In the genomic region with DNA sequence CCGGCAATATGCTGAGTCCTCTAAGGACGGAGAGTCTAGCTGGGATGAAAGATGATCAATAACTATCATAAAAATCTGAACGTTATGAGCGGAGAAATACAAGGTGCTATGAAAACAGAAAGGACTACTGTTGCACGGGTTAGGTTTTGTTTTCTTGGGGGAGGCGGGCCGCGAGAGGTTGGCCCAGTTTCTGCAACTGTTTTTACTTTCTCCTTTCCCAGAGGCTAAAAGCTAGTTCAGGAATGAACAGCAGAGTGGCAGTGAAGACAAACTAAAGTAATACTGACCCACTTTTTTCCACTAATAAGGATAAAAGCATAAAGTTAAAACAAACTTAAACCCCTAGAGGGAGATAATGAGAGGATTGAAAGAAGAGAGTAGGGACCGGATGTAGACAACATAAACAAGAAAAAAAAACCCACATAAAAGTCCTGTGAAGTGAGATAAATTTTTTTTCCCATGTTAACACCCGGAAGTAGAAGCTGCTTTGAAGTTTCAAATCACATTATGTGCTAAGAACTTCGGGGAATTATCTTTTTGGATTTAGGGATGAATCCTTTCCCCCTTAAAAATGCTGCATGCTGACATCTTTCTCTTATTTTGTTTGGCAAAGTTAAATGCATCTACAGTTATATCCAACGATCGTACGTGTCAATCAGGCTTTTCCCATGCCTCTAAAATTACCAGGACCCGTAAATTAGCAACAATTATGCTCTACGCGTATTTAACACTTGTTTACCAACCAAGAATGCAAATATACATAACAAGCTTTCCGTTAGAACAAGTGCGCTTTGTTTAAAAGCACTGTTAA, we compare ENCODE assay signal across 1 cellular context.
TF ChIP-seq lines count a peak whose summit lies in the region.

No MANE protein-coding gene starts in this region.

TF ChIP-seq in HepG2, 621 proteins besides CTCF, POLR2A, EP300 and RAD21 (continued from another document):
- no peak for TF ChIP-seq ZNF549 (CRISPR knock-in tag; IDR thresholded peaks at IDR 0.05)
- TF ChIP-seq REL (CRISPR knock-in tag; conservative IDR thresholded peaks at IDR 0.05) = no peak
- no peak for TF ChIP-seq SNAI1 (CRISPR knock-in tag; IDR thresholded peaks at IDR 0.05; ENCODE audit: borderline replicate concordance)
- TF ChIP-seq ZNF761 (CRISPR knock-in tag; conservative IDR thresholded peaks at IDR 0.05) = no peak
- no peak for TF ChIP-seq SUZ12 (IDR thresholded peaks at IDR 0.05; ENCODE audit: low read depth, low read length)
- TF ChIP-seq ZNF644 (CRISPR knock-in tag; IDR thresholded peaks at IDR 0.05; ENCODE audit: low read depth) = no peak
- TF ChIP-seq, protein P1, sequence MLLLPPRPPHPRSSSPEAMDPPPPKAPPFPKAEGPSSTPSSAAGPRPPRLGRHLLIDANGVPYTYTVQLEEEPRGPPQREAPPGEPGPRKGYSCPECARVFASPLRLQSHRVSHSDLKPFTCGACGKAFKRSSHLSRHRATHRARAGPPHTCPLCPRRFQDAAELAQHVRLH (CRISPR knock-in tag; IDR thresholded peaks at IDR 0.05; ENCODE audit: borderline replicate concordance, low read depth) = no peak
- TF ChIP-seq, protein P2, sequence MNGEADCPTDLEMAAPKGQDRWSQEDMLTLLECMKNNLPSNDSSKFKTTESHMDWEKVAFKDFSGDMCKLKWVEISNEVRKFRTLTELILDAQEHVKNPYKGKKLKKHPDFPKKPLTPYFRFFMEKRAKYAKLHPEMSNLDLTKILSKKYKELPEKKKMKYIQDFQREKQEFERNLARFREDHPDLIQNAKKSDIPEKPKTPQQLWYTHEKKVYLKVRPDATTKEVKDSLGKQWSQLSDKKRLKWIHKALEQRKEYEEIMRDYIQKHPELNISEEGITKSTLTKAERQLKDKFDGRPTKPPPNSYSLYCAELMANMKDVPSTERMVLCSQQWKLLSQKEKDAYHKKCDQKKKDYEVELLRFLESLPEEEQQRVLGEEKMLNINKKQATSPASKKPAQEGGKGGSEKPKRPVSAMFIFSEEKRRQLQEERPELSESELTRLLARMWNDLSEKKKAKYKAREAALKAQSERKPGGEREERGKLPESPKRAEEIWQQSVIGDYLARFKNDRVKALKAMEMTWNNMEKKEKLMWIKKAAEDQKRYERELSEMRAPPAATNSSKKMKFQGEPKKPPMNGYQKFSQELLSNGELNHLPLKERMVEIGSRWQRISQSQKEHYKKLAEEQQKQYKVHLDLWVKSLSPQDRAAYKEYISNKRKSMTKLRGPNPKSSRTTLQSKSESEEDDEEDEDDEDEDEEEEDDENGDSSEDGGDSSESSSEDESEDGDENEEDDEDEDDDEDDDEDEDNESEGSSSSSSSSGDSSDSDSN (CRISPR knock-in tag; IDR thresholded peaks at IDR 0.05) = no peak
- TF ChIP-seq ETV5 (CRISPR knock-in tag; IDR thresholded peaks at IDR 0.05; ENCODE audit: borderline replicate concordance) = peak; percentile 28; the same call in 1 of the 2 replicates
- no peak for TF ChIP-seq ZNF296 (CRISPR knock-in tag; conservative IDR thresholded peaks at IDR 0.05)
- TF ChIP-seq ZFP90 (CRISPR knock-in tag; IDR thresholded peaks at IDR 0.05; ENCODE audit: borderline replicate concordance) = no peak
- TF ChIP-seq ZNF776 (CRISPR knock-in tag; IDR thresholded peaks at IDR 0.05) = no peak
- no peak for TF ChIP-seq ZNF34 (CRISPR knock-in tag; IDR thresholded peaks at IDR 0.05; ENCODE audit: borderline replicate concordance)
- no peak for TF ChIP-seq ZFP36L1 (CRISPR knock-in tag; IDR thresholded peaks at IDR 0.05)
- TF ChIP-seq SMC3 (IDR thresholded peaks at IDR 0.05; ENCODE audit: low read length) = no peak
- TF ChIP-seq GFI1 (CRISPR knock-in tag; IDR thresholded peaks at IDR 0.05; ENCODE audit: borderline replicate concordance) = peak; percentile 35; the same call in 1 of the 2 replicates
- peak; percentile 30; the same call in 1 of the 2 replicates for TF ChIP-seq GABPB1 (CRISPR knock-in tag; IDR thresholded peaks at IDR 0.05)
- no peak for TF ChIP-seq ZNF713 (CRISPR knock-in tag; IDR thresholded peaks at IDR 0.05)
- no peak for TF ChIP-seq KAT2B (IDR thresholded peaks at IDR 0.05; ENCODE audit: borderline replicate concordance, low read depth, low read length)
- TF ChIP-seq ATF7 (IDR thresholded peaks at IDR 0.05) = no peak
- TF ChIP-seq ATF7 (CRISPR knock-in tag; IDR thresholded peaks at IDR 0.05) = no peak
- TF ChIP-seq ZNF205 (CRISPR knock-in tag; IDR thresholded peaks at IDR 0.05) = no peak
- no peak for TF ChIP-seq KLF15 (CRISPR knock-in tag; IDR thresholded peaks at IDR 0.05; ENCODE audit: borderline replicate concordance)
- no peak for TF ChIP-seq ZNF772 (CRISPR knock-in tag; IDR thresholded peaks at IDR 0.05)
- 0 out of 2 replicates have a peak, but pooled peaks have one; percentile 32 for TF ChIP-seq DNMT3B (CRISPR knock-in tag; conservative IDR thresholded peaks at IDR 0.05)
- no peak for TF ChIP-seq ETV6 (CRISPR knock-in tag; conservative IDR thresholded peaks at IDR 0.05)
- TF ChIP-seq ZNF562 (CRISPR knock-in tag; IDR thresholded peaks at IDR 0.05; ENCODE audit: borderline replicate concordance) = no peak
- no peak for TF ChIP-seq SP5 (CRISPR knock-in tag; IDR thresholded peaks at IDR 0.05; ENCODE audit: borderline replicate concordance, low read depth)
- TF ChIP-seq, protein P3, sequence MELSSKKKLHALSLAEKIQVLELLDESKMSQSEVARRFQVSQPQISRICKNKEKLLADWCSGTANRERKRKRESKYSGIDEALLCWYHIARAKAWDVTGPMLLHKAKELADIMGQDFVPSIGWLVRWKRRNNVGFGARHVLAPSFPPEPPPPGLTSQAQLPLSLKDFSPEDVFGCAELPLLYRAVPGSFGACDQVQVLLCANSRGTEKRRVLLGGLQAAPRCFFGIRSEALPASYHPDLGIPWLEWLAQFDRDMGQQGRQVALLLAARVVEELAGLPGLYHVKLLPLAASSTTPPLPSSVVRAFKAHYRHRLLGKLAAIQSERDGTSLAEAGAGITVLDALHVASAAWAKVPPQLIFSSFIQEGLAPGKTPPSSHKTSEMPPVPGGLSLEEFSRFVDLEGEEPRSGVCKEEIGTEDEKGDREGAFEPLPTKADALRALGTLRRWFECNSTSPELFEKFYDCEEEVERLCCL (CRISPR knock-in tag; IDR thresholded peaks at IDR 0.05; ENCODE audit: borderline replicate concordance) = no peak
- no peak for TF ChIP-seq CEBPB (IDR thresholded peaks at IDR 0.05; ENCODE audit: borderline replicate concordance, low read depth, low read length)
- TF ChIP-seq MAFK (conservative IDR thresholded peaks at IDR 0.05 in 1 of 2, IDR thresholded peaks at IDR 0.05 in 1 of 2; ENCODE audit: low read length in 2 of 2) = no peak
- no peak for TF ChIP-seq GABPA (IDR thresholded peaks at IDR 0.05; ENCODE audit: low read depth, low read length)
- peak; percentile 57; the same call in 1 of the 2 replicates for TF ChIP-seq GABPA (CRISPR knock-in tag; IDR thresholded peaks at IDR 0.05; ENCODE audit: low read depth)
- no peak for TF ChIP-seq FOXK1 (CRISPR knock-in tag; IDR thresholded peaks at IDR 0.05; ENCODE audit: borderline replicate concordance, low read depth)
- no peak for TF ChIP-seq BCL6 (CRISPR knock-in tag; IDR thresholded peaks at IDR 0.05)
- TF ChIP-seq, protein P4, sequence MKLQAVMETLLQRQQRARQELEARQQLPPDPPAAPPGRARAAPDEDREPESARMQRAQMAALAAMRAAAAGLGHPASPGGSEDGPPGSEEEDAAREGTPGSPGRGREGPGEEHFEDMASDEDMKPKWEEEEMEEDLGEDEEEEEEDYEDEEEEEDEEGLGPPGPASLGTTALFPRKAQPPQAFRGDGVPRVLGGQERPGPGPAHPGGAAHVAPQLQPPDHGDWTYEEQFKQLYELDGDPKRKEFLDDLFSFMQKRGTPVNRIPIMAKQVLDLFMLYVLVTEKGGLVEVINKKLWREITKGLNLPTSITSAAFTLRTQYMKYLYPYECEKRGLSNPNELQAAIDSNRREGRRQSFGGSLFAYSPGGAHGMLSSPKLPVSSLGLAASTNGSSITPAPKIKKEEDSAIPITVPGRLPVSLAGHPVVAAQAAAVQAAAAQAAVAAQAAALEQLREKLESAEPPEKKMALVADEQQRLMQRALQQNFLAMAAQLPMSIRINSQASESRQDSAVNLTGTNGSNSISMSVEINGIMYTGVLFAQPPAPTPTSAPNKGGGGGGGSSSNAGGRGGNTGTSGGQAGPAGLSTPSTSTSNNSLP (IDR thresholded peaks at IDR 0.05; ENCODE audit: low read depth, low read length) = 0 out of 2 replicates have a peak, but pooled peaks have one; percentile 34
- TF ChIP-seq, protein P5, sequence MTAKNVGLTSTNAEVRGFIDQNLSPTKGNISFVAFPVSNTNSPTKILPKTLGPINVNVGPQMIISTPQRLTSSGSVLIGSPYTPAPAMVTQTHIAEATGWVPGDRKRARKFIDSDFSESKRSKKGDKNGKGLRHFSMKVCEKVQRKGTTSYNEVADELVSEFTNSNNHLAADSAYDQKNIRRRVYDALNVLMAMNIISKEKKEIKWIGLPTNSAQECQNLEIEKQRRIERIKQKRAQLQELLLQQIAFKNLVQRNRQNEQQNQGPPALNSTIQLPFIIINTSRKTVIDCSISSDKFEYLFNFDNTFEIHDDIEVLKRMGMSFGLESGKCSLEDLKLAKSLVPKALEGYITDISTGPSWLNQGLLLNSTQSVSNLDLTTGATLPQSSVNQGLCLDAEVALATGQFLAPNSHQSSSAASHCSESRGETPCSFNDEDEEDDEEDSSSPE (CRISPR knock-in tag; IDR thresholded peaks at IDR 0.05) = 0 out of 2 replicates have a peak, but pooled peaks have one; percentile 16
- no peak for TF ChIP-seq ZBTB1 (CRISPR knock-in tag; IDR thresholded peaks at IDR 0.05; ENCODE audit: borderline replicate concordance)
- no peak for TF ChIP-seq NFIC (IDR thresholded peaks at IDR 0.05; ENCODE audit: low read length)
- TF ChIP-seq SP1 (IDR thresholded peaks at IDR 0.05) = no peak
- no peak for TF ChIP-seq SP1 (CRISPR knock-in tag; IDR thresholded peaks at IDR 0.05)
